9 cellular contexts compared by ENCODE assay signal in the genomic region with DNA sequence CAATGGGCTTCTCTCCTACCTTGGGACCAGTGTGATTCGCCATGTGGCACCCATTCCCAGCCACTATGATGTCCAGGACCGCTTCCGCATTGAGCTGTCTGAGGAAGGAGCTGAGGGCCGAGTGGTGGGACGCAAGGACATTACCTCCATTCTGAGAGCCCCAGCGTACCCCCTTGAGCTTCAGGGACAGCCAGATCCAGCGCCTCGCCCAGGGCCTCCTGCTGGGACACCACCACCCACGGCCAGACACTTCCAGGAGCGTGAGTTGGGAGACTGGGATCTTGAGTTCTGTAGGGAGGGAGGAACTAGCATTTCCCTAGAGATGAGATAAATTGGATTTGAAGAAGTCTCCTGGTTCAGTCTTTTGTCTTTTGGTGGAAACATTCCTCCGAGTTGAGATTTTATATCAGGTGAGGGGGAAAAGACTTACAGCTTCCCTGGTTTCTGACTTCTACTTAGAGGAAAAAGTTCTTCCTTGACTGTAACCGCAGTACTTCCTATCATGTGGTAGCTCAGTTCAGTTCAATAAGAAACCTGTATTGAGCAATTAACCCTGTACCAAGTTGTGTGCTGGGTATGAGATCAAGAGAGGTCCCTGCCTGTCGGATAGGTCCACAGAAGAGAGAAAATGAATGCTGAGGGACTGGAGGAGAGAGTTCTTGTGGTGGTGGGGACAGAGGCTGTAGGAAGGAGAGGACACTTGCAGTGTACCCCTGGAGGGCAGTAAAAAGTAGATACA. TPM values are rescaled to one million over a fixed set of nuclear protein-coding genes. Genes with fewer than 3 reads are reported as not detected.
DNase-seq lines count a peak whose midpoint lies in the region; ATAC-seq, FAIRE-seq and TF ChIP-seq lines count a peak whose summit lies in the region.
"Had no signal": no experiment of that assay in that cellular context is flagged by ENCODE, and none has a peak within 500 bp of the region (broad histone marks: within the 10 kb centered on the region; RNA-seq: fewer than 3 reads in every experiment).

No MANE protein-coding gene starts in this region.

- H3K79me2 ChIP-seq in keratinocyte (ENCODE audit: control insufficient read depth, insufficient read depth, low read length): no peaks in the 10 kb centered on the region

- H3K27me3 ChIP-seq in keratinocyte (ENCODE audit: control insufficient read depth, extremely low read depth, insufficient read depth, low read length) (no peaks in the 10 kb centered on the region), thymus (ENCODE audit: control insufficient read depth, insufficient read depth) (no peaks in the 10 kb centered on the region)
- H3K27me3 ChIP-seq: BE2C had no signal

- 83% methylated on average over 13 of the region's 13 CpGs for WGBS in thymus

- no peak for DNase-seq in activated T-cell treated with anti-CD3 and anti-CD28 coated beads, Interleukin-2, amount 50 U/mL, for 24 hours
- no peak for DNase-seq in activated T-cell treated with anti-CD3 and anti-CD28 coated beads for 4 hours
- DNase-seq in activated B cell treated with CpG ODN at 0.5 μM for 24 hours: no peak
- no peak for DNase-seq in keratinocyte (ENCODE audit: low read depth, low spot score)
- no peak for DNase-seq in amygdala (lab: John Stamatoyannopoulos, UW)
- DNase-seq in HT-29 (ENCODE audit: low spot score): no peak
- DNase-seq: BE2C had no signal

- H3K4me1 ChIP-seq in keratinocyte (ENCODE audit: control insufficient read depth, extremely low read depth, insufficient read depth, low read length): peaks cover 9% of the 10 kb centered on the region
- peaks cover 13% of the 10 kb centered on the region for H3K4me1 ChIP-seq in thymus (ENCODE audit: control insufficient read depth, insufficient read depth, low read length)
- H3K4me1 ChIP-seq: BE2C had no signal

- H3K9me3 ChIP-seq in keratinocyte (ENCODE audit: control insufficient read depth, low read depth, low read length): no peaks in the 10 kb centered on the region
- no peaks in the 10 kb centered on the region for H3K9me3 ChIP-seq in thymus (ENCODE audit: control insufficient read depth)
- H3K9me3 ChIP-seq: BE2C had no signal

- no peaks in the 10 kb centered on the region for H4K20me1 ChIP-seq in keratinocyte (ENCODE audit: control insufficient read depth, extremely low read depth, insufficient read depth, low read length)

- H3K4me1 Mint-ChIP-seq in activated T-cell treated with anti-CD3 and anti-CD28 coated beads, Interleukin-2, amount 50 U/mL, for 24 hours (ENCODE audit: low read depth): peaks cover 22% of the 10 kb centered on the region
- peaks cover 19% of the 10 kb centered on the region for H3K4me1 Mint-ChIP-seq in activated B cell treated with CpG ODN at 0.5 μM for 24 hours

- H3K36me3 Mint-ChIP-seq in activated T-cell treated with anti-CD3 and anti-CD28 coated beads, Interleukin-2, amount 50 U/mL, for 24 hours (ENCODE audit: low read depth): peaks cover 2% of the 10 kb centered on the region
- peaks cover 5% of the 10 kb centered on the region for H3K36me3 Mint-ChIP-seq in activated B cell treated with CpG ODN at 0.5 μM for 24 hours (ENCODE audit: low read depth)

- no peak for ATAC-seq in activated B cell treated with CpG ODN at 0.5 μM for 24 hours (ENCODE audit: low read depth)
- no peak for ATAC-seq in HG02678 (IDR thresholded peaks at IDR 0.05; ENCODE audit: unreplicated experiment)

- H3K36me3 ChIP-seq in keratinocyte (ENCODE audit: control insufficient read depth in 2 of 2, extremely low read depth in 1 of 2, insufficient read depth in 2 of 2, low read length in 2 of 2): no peaks in the 10 kb centered on the region
- peaks cover 4% of the 10 kb centered on the region for H3K36me3 ChIP-seq in thymus (ENCODE audit: control insufficient read depth, insufficient read depth)
- H3K36me3 ChIP-seq: BE2C had no signal

- H3K27ac ChIP-seq in keratinocyte (ENCODE audit: control insufficient read depth, insufficient read depth, low read length) (no peak overlapping the region), thymus (ENCODE audit: low read depth) (no peak overlapping the region)

- H3K9ac ChIP-seq in keratinocyte (ENCODE audit: control insufficient read depth, extremely low read depth, insufficient read depth, low read length): no peak overlapping the region

- POLR2A ChIA-PET in activated B cell treated with CpG ODN at 0.5 μM for 24 hours (lab: Charles Lee): interaction anchor here (1.2 to 5.7 kb wide), 7 partner anchors 10 to 177 kb away, joined by 3 to 114 read pairs (median 10); partner anchors contain the start of genes FBXO24, LRCH4 and PPP1R35

- peak overlapping the region; percentile 88 for H3K4me2 ChIP-seq in keratinocyte (ENCODE audit: control insufficient read depth, extremely low read depth, insufficient read depth, low read depth, low read length)

- TF ChIP-seq CTCF in activated B cell treated with CpG ODN at 0.5 μM for 24 hours (IDR thresholded peaks at IDR 0.05): no peak
- TF ChIP-seq CTCF in keratinocyte (optimal IDR thresholded peaks at IDR 0.05 in 1 of 3, IDR thresholded peaks at IDR 0.05 in 1 of 3, conservative IDR thresholded peaks at IDR 0.05 in 1 of 3; ENCODE audit: extremely low read depth in 1 of 3, insufficient read depth in 2 of 3, low read length in 3 of 3): no peak

- no peak for FAIRE-seq in keratinocyte (lab: Jason Lieb, UNC)

- H3K4me3 ChIP-seq in keratinocyte (ENCODE audit: control insufficient read depth in 2 of 3, extremely low read depth in 1 of 3, insufficient read depth in 2 of 3, low read depth in 1 of 3, low read length in 3 of 3) (peak overlapping the region in 1 of 3 experiments; percentile 90), thymus (ENCODE audit: low read length) (peak overlapping the region; percentile 92)

- CTCF ChIA-PET in activated B cell treated with CpG ODN at 0.5 μM for 24 hours (lab: Charles Lee): interaction anchor here (1.0 kb wide), 1 partner anchor 19 kb away, joined by 4 read pairs; no protein-coding TSS in a partner anchor

- H3K4me3 Mint-ChIP-seq in activated T-cell treated with anti-CD3 and anti-CD28 coated beads, Interleukin-2, amount 50 U/mL, for 24 hours: peak overlapping the region; percentile 97
- H3K4me3 Mint-ChIP-seq in activated B cell treated with CpG ODN at 0.5 μM for 24 hours: peak overlapping the region; percentile 19

- dilution Hi-C loops in keratinocyte (cut with MboI; ENCODE audit: extremely low pct_ligation_motif_present, low sequenced_read_pairs): no loop called here

- intact Hi-C loops in activated B cell treated with CpG ODN at 0.5 μM for 24 hours (cut with micrococcal nuclease): loop anchor here (1.0 to 5.0 kb wide), 3 partner anchors 13 to 444 kb away; partner anchors contain the start of gene POP7

- H3K27ac Mint-ChIP-seq in activated T-cell treated with anti-CD3 and anti-CD28 coated beads, Interleukin-2, amount 50 U/mL, for 24 hours: no peak overlapping the region
- H3K27ac Mint-ChIP-seq in activated B cell treated with CpG ODN at 0.5 μM for 24 hours: no peak overlapping the region

- no peak overlapping the region for H2AFZ ChIP-seq in keratinocyte (ENCODE audit: control insufficient read depth, low read length)

- H3K27me3 Mint-ChIP-seq in activated T-cell treated with anti-CD3 and anti-CD28 coated beads, Interleukin-2, amount 50 U/mL, for 24 hours: no peaks in the 10 kb centered on the region
- no peaks in the 10 kb centered on the region for H3K27me3 Mint-ChIP-seq in activated B cell treated with CpG ODN at 0.5 μM for 24 hours

- no peaks in the 10 kb centered on the region for H3K9me1 ChIP-seq in keratinocyte (ENCODE audit: control insufficient read depth, extremely low read depth, insufficient read depth, low read length)

- no peaks in the 10 kb centered on the region for H3K9me3 Mint-ChIP-seq in activated T-cell treated with anti-CD3 and anti-CD28 coated beads, Interleukin-2, amount 50 U/mL, for 24 hours
- H3K9me3 Mint-ChIP-seq in activated B cell treated with CpG ODN at 0.5 μM for 24 hours: no peaks in the 10 kb centered on the region

RNA-seq across cellular contexts. Expression of gene MOSPD3, which starts 1.3 kb away (rescaled TPM):
- total RNA-seq in activated B cell treated with CpG ODN at 0.5 μM for 24 hours: 10.5 and 11.9 TPM in 2 replicates
- polyA plus RNA-seq in keratinocyte (4.1 to 17.0 TPM (median 5.5 TPM) in 3 replicates), thymus (21.6 TPM)
- polyA plus RNA-seq in keratinocyte (2011; ENCODE audit: low read depth): 1.7 TPM
- polyA plus RNA-seq in keratinocyte (2011; cell fraction: cytosol; rRNA removed): 4.6 and 8.9 TPM in 2 replicates
- polyA plus RNA-seq in keratinocyte (2011; cell fraction: nucleus; rRNA removed): 6.3 and 7.3 TPM in 2 replicates
- 17.0 TPM in 2 replicates for polyA plus RNA-seq in keratinocyte (2012; ENCODE audit: low replicate concordance)
- 0.90 to 24.8 TPM (median 3.7 TPM) in 3 replicates for polyA minus RNA-seq in keratinocyte
- polyA minus RNA-seq in keratinocyte (2011; cell fraction: cytosol; rRNA and poly(A)+ RNA removed): 7.3 TPM
- polyA minus RNA-seq in keratinocyte (2011; cell fraction: nucleus; rRNA and poly(A)+ RNA removed): 1.6 and 2.4 TPM in 2 replicates
- total RNA-seq in HT-29 (2014; rRNA removed; shearing (Covaris generic)): 16.4 and 18.4 TPM in 2 replicates

RNA-seq across cellular contexts. Expression of gene PCOLCE, which starts 11.5 kb away (rescaled TPM):
- 5.4 and 5.8 TPM in 2 replicates for total RNA-seq in activated B cell treated with CpG ODN at 0.5 μM for 24 hours
- polyA plus RNA-seq in keratinocyte (0.63 to 1.3 TPM (median 0.80 TPM) in 3 replicates), thymus (25.3 TPM)
- not detected for polyA plus RNA-seq in keratinocyte (2011; ENCODE audit: low read depth)
- 0.26 and 0.66 TPM in 2 replicates for polyA plus RNA-seq in keratinocyte (2011; cell fraction: cytosol; rRNA removed)
- 2.1 and 5.2 TPM in 2 replicates for polyA plus RNA-seq in keratinocyte (2011; cell fraction: nucleus; rRNA removed)
- polyA plus RNA-seq in keratinocyte (2012; ENCODE audit: low replicate concordance): 2.6 and 3.4 TPM in 2 replicates
- polyA minus RNA-seq in keratinocyte: 0.76 to 3.8 TPM in 2 of 3 replicates, not detected in the other
- not detected for polyA minus RNA-seq in keratinocyte (2011; cell fraction: cytosol; rRNA and poly(A)+ RNA removed)
- 1.2 TPM in 1 of 2 replicates, not detected in the other for polyA minus RNA-seq in keratinocyte (2011; cell fraction: nucleus; rRNA and poly(A)+ RNA removed)
- 4.7 and 5.2 TPM in 2 replicates for total RNA-seq in HT-29 (2014; rRNA removed; shearing (Covaris generic))

RNA-seq across cellular contexts. Expression of gene FBXO24, which starts 27.5 kb away (rescaled TPM):
- 0.29 and 1.9 TPM in 2 replicates for total RNA-seq in activated B cell treated with CpG ODN at 0.5 μM for 24 hours
- 0.19 to 0.34 TPM (median 0.22 TPM) in 3 replicates for polyA plus RNA-seq in keratinocyte
- 0.26 TPM for polyA plus RNA-seq in keratinocyte (2011; ENCODE audit: low read depth)
- polyA plus RNA-seq in keratinocyte (2011; cell fraction: cytosol; rRNA removed): 0.13 and 0.22 TPM in 2 replicates
- polyA plus RNA-seq in keratinocyte (2011; cell fraction: nucleus; rRNA removed): 0.19 and 0.61 TPM in 2 replicates
- 0.14 and 0.17 TPM in 2 replicates for polyA plus RNA-seq in keratinocyte (2012; ENCODE audit: low replicate concordance)
- 0.63 to 1.7 TPM in 2 of 3 replicates, not detected in the other for polyA minus RNA-seq in keratinocyte
- not detected for polyA minus RNA-seq in keratinocyte (2011; cell fraction: cytosol; rRNA and poly(A)+ RNA removed)
- not detected in 2 replicates for polyA minus RNA-seq in keratinocyte (2011; cell fraction: nucleus; rRNA and poly(A)+ RNA removed)
- 1.3 TPM for polyA plus RNA-seq in thymus
- total RNA-seq in HT-29 (2014; rRNA removed; shearing (Covaris generic)): 0.29 and 0.36 TPM in 2 replicates

RNA-seq across cellular contexts. Expression of gene LRCH4, which starts 27.7 kb away (rescaled TPM):
- total RNA-seq in activated B cell treated with CpG ODN at 0.5 μM for 24 hours: 137 and 174 TPM in 2 replicates
- polyA plus RNA-seq in keratinocyte (4.9 to 8.1 TPM (median 7.3 TPM) in 3 replicates), thymus (423 TPM)
- 4.5 TPM for polyA plus RNA-seq in keratinocyte (2011; ENCODE audit: low read depth)
- 3.6 and 5.4 TPM in 2 replicates for polyA plus RNA-seq in keratinocyte (2011; cell fraction: cytosol; rRNA removed)
- 32.8 and 52.4 TPM in 2 replicates for polyA plus RNA-seq in keratinocyte (2011; cell fraction: nucleus; rRNA removed)
- polyA plus RNA-seq in keratinocyte (2012; ENCODE audit: low replicate concordance): 9.5 and 10.4 TPM in 2 replicates
- 5.7 to 22.5 TPM (median 10.3 TPM) in 3 replicates for polyA minus RNA-seq in keratinocyte
- polyA minus RNA-seq in keratinocyte (2011; cell fraction: cytosol; rRNA and poly(A)+ RNA removed): 11.3 TPM
- 14.2 and 15.7 TPM in 2 replicates for polyA minus RNA-seq in keratinocyte (2011; cell fraction: nucleus; rRNA and poly(A)+ RNA removed)
- total RNA-seq in HT-29 (2014; rRNA removed; shearing (Covaris generic)): 58.1 and 72.9 TPM in 2 replicates

RNA-seq across cellular contexts. Expression of gene TFR2, which starts 27.7 kb away (rescaled TPM):
- 7.5 and 8.5 TPM in 2 replicates for total RNA-seq in activated B cell treated with CpG ODN at 0.5 μM for 24 hours
- 0.07 to 0.21 TPM (median 0.12 TPM) in 3 replicates for polyA plus RNA-seq in keratinocyte
- polyA plus RNA-seq in keratinocyte (2011; ENCODE audit: low read depth): not detected
- 0.04 TPM in 1 of 2 replicates, not detected in the other for polyA plus RNA-seq in keratinocyte (2011; cell fraction: cytosol; rRNA removed)
- polyA plus RNA-seq in keratinocyte (2011; cell fraction: nucleus; rRNA removed): 0.18 and 0.28 TPM in 2 replicates
- polyA plus RNA-seq in keratinocyte (2012; ENCODE audit: low replicate concordance): 0.08 and 0.28 TPM in 2 replicates
- not detected in 3 replicates for polyA minus RNA-seq in keratinocyte
- not detected for polyA minus RNA-seq in keratinocyte (2011; cell fraction: cytosol; rRNA and poly(A)+ RNA removed)
- polyA minus RNA-seq in keratinocyte (2011; cell fraction: nucleus; rRNA and poly(A)+ RNA removed): 0.31 and 0.63 TPM in 2 replicates
- polyA plus RNA-seq in thymus: 1.0 TPM
- total RNA-seq in HT-29 (2014; rRNA removed; shearing (Covaris generic)): 1.2 and 1.7 TPM in 2 replicates
